Comparison of ENCODE assay signal across 20 cellular contexts in the genomic region with DNA sequence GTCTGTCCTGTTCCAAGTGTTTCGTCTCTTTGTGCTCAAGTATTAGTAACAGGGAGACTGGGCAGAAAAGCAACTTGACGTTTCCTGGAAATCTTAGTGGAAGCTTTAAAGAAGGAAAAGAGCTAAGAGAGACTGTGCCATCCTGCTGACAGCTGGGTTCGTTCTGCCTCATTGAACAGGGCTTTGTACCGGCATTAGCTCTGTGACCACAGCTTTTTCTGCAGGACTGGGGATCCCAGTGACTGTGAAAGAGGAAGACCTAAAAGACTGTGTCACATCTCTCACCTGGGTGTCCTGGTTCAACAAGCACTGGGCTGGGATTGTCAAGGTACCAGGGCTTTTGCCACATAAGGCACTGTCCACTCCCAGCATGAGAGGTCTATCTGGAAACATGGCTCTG.
DNase-seq lines count a peak whose midpoint lies in the region; ATAC-seq, FAIRE-seq and TF ChIP-seq lines count a peak whose summit lies in the region.
"Had no signal": no experiment of that assay in that cellular context is flagged by ENCODE, and none has a peak within 500 bp of the region (broad histone marks: within the 10 kb centered on the region; RNA-seq: fewer than 3 reads in every experiment).

No MANE protein-coding gene starts in this region.

- H4K20me1 ChIP-seq in MM.1S (ENCODE audit: insufficient read depth, low read length) = no peaks in the 10 kb centered on the region

- H3K4me3 ChIP-seq in MM.1S (ENCODE audit: low read length) = no peak overlapping the region
- H3K4me3 ChIP-seq in A673 (ENCODE audit: low read depth, low read length, poor library complexity, severe bottlenecking) = no peak overlapping the region
- H3K4me3 ChIP-seq: esophagus squamous epithelium, lung, uterus had no signal

- H3K27ac ChIP-seq in MM.1S (ENCODE audit: low read length) (no peak overlapping the region), A673 (ENCODE audit: low read depth, low read length, poor library complexity, severe bottlenecking) (no peak overlapping the region)
- H3K27ac ChIP-seq: esophagus squamous epithelium, parathyroid adenoma, uterus had no signal

- peaks cover 13% of the 10 kb centered on the region for H3K27me3 Mint-ChIP-seq in memory B cell

- no peak overlapping the region for H3K9ac ChIP-seq in MM.1S (ENCODE audit: low read length)
- H3K9ac ChIP-seq: parathyroid adenoma had no signal

- H3K79me2 ChIP-seq in MM.1S (ENCODE audit: low read length) = no peaks in the 10 kb centered on the region
- H3K79me2 ChIP-seq: parathyroid adenoma had no signal

- no peak overlapping the region for H3K27ac Mint-ChIP-seq in memory B cell
- H3K27ac Mint-ChIP-seq: activated CD4-positive, alpha-beta T cell treated with anti-CD3 and anti-CD28 coated beads, Interleukin-2, amount 10 ng/mL, durations not matched to agents 7 days and 5 days had no signal

- ATAC-seq in GM19043 (IDR thresholded peaks at IDR 0.05; ENCODE audit: low read depth, unreplicated experiment) (peak; percentile 51), memory B cell (ENCODE audit: low read depth) (peak; percentile 63), HG03457 (IDR thresholded peaks at IDR 0.05; ENCODE audit: unreplicated experiment) (no peak)
- ATAC-seq: HCT116 had no signal

- H3K9me3 Mint-ChIP-seq in memory B cell = no peaks in the 10 kb centered on the region
- H3K9me3 Mint-ChIP-seq: activated CD4-positive, alpha-beta T cell treated with anti-CD3 and anti-CD28 coated beads, Interleukin-2, amount 10 ng/mL, durations not matched to agents 7 days and 5 days; naive B cell had no signal

- DNase-seq in DMS53 (lab: John Stamatoyannopoulos, UW) = peak; percentile 88
- no peak for DNase-seq in RCC 7860 (ENCODE audit: low spot score)
- no peak for DNase-seq in memory B cell (ENCODE audit: low spot score in 2 of 2)
- DNase-seq in MM.1S = no peak
- no peak for DNase-seq in A673 (ENCODE audit: low spot score)
- DNase-seq in NCI-H2029 treated with DMSO at 0.1 percent for 48 hours (lab: John Stamatoyannopoulos, UW) = no peak
- DNase-seq: activated CD4-positive, alpha-beta T cell treated with anti-CD3 and anti-CD28 coated beads, Interleukin-2, amount 10 ng/mL, durations not matched to agents 7 days and 5 days; activated CD8-positive, alpha-beta memory T cell treated with anti-CD3 and anti-CD28 coated beads, Interleukin-2, amount 50 U/mL, for 48 hours; activated gamma-delta T cell; central memory CD4-positive, alpha-beta T cell; effector CD8-positive, alpha-beta T cell; esophagus squamous epithelium; naive B cell; stimulated activated CD4-positive, alpha-beta T cell treated with anti-CD3 and anti-CD28 coated beads, Interleukin-4, amount 100 ng/mL, for 24 hours; uterus had no signal

- no peaks in the 10 kb centered on the region for H3K4me1 Mint-ChIP-seq in memory B cell
- H3K4me1 Mint-ChIP-seq: activated CD4-positive, alpha-beta T cell treated with anti-CD3 and anti-CD28 coated beads, Interleukin-2, amount 10 ng/mL, durations not matched to agents 7 days and 5 days; naive B cell had no signal

- H3K27me3 ChIP-seq in MM.1S (replicated peaks; ENCODE audit: insufficient read depth, low read length) = no peaks in the 10 kb centered on the region
- H3K27me3 ChIP-seq in A673 (replicated peaks; ENCODE audit: insufficient read depth, low read depth, low read length, poor library complexity) = peaks cover 26% of the 10 kb centered on the region
- H3K27me3 ChIP-seq: uterus had no signal

- H3K36me3 ChIP-seq in MM.1S (replicated peaks; ENCODE audit: insufficient read depth, low read length) (no peaks in the 10 kb centered on the region), A673 (ENCODE audit: insufficient read depth, low read length, poor library complexity, severe bottlenecking) (no peaks in the 10 kb centered on the region)
- H3K36me3 ChIP-seq: esophagus squamous epithelium, uterus had no signal

- H3K4me1 ChIP-seq in MM.1S (ENCODE audit: low read length) (no peaks in the 10 kb centered on the region), A673 (ENCODE audit: insufficient read depth, low read length, poor library complexity, severe bottlenecking) (no peaks in the 10 kb centered on the region)
- H3K4me1 ChIP-seq: esophagus squamous epithelium, parathyroid adenoma, uterus had no signal

- H3K9me2 ChIP-seq in MM.1S (replicated peaks; ENCODE audit: insufficient read depth, low read length) = no peaks in the 10 kb centered on the region

- H3K4me2 ChIP-seq in MM.1S (ENCODE audit: low read depth, low read length) = no peak overlapping the region

- FAIRE-seq in RCC 7860 (lab: Jason Lieb, UNC) = peak; percentile 59

- intact Hi-C loops in A673 (cut with micrococcal nuclease; ENCODE audit: unreplicated experiment) = no loop called here

- TF ChIP-seq CTCF in MM.1S (IDR thresholded peaks at IDR 0.05; ENCODE audit: low read length) (no peak), A673 (conservative IDR thresholded peaks at IDR 0.05; ENCODE audit: low read depth, low read length) (no peak)

- POLR2A ChIA-PET in A673 (lab: Charles Lee; ENCODE audit: low non-redundant PET) = interaction anchor here (0.5 kb wide), 1 partner anchor 30 kb away, joined by 11 read pairs; no protein-coding TSS in a partner anchor

- BruUV-seq in A673 (replicated peaks; lab: Mats Ljungman, UMichigan) = no TSS peak

- H3K9me3 ChIP-seq in MM.1S (replicated peaks; ENCODE audit: insufficient read depth, low read length) = no peaks in the 10 kb centered on the region
- H3K9me3 ChIP-seq in A673 (ENCODE audit: low read depth, low read length, poor library complexity, severe bottlenecking) = no peaks in the 10 kb centered on the region
- H3K9me3 ChIP-seq: esophagus squamous epithelium, uterus had no signal

- no peaks in the 10 kb centered on the region for H3K36me3 Mint-ChIP-seq in memory B cell
- H3K36me3 Mint-ChIP-seq: naive B cell had no signal

- CTCF ChIA-PET in A673 (lab: Charles Lee) = no interaction called here

- H2AFZ ChIP-seq in MM.1S (ENCODE audit: low read length) = no peak overlapping the region
- H2AFZ ChIP-seq: parathyroid adenoma had no signal

- no peaks in the 10 kb centered on the region for H3F3A ChIP-seq in MM.1S (ENCODE audit: insufficient read depth, low read length)

- H3K4me3 Mint-ChIP-seq in memory B cell = no peak overlapping the region
- H3K4me3 Mint-ChIP-seq: activated CD4-positive, alpha-beta T cell treated with anti-CD3 and anti-CD28 coated beads, Interleukin-2, amount 10 ng/mL, durations not matched to agents 7 days and 5 days had no signal
